9 cellular contexts compared by ENCODE assay signal in genomic region chr1:21254335-21254951, GRCh38. TPM values are rescaled to one million over a fixed set of nuclear protein-coding genes. Genes with fewer than 3 reads are reported as not detected.
DNase-seq lines count a peak whose midpoint lies in the region; ATAC-seq and TF ChIP-seq lines count a peak whose summit lies in the region.
"Had no signal": no experiment of that assay in that cellular context is flagged by ENCODE, and none has a peak within 500 bp of the region (broad histone marks: within the 10 kb centered on the region; RNA-seq: fewer than 3 reads in every experiment).

No MANE protein-coding gene starts in this region.

- TF ChIP-seq POLR2A in gastrocnemius medialis (IDR thresholded peaks at IDR 0.05), result no peak

- peaks cover 18% of the 10 kb centered on the region for H3K36me3 Mint-ChIP-seq in HFFc6 (ENCODE audit: low read depth)
- H3K36me3 Mint-ChIP-seq in naive thymus-derived CD8-positive, alpha-beta T cell, result peaks cover 0 to 62% (median 6%) of the 10 kb centered on the region in 3 donors

- H3K9me3 Mint-ChIP-seq in HFFc6, result no peaks in the 10 kb centered on the region
- no peaks in the 10 kb centered on the region for H3K9me3 Mint-ChIP-seq in naive thymus-derived CD8-positive, alpha-beta T cell

- H3K4me3 Mint-ChIP-seq in HFFc6, result no peak overlapping the region
- no peak overlapping the region for H3K4me3 Mint-ChIP-seq in naive thymus-derived CD8-positive, alpha-beta T cell

- H3K27ac ChIP-seq in left ventricle myocardium inferior (replicated peaks) (peak overlapping the region; percentile 64), gastrocnemius medialis (peak overlapping the region; percentile 9 to 44 (median 22))

- peaks cover 27% of the 10 kb centered on the region for H3K4me1 ChIP-seq in adipocyte (ENCODE audit: control insufficient read depth, insufficient read depth, low read length)
- H3K4me1 ChIP-seq in left ventricle myocardium inferior, result peaks cover 41% of the 10 kb centered on the region
- peaks cover 0 to 3% of the 10 kb centered on the region in 2 donors for H3K4me1 ChIP-seq in gastrocnemius medialis

- no peak overlapping the region for H3K4me3 ChIP-seq in adipocyte (ENCODE audit: low read length)
- H3K4me3 ChIP-seq in left ventricle myocardium inferior, result no peak overlapping the region
- no peak overlapping the region for H3K4me3 ChIP-seq in gastrocnemius medialis
- H3K4me3 ChIP-seq: lung had no signal

- peak overlapping the region; percentile 57 for H3K9ac ChIP-seq in adipocyte (ENCODE audit: low read length)

- peak; percentile 32 to 46 for ATAC-seq in gastrocnemius medialis
- no peak for ATAC-seq in naive thymus-derived CD8-positive, alpha-beta T cell

- no peaks in the 10 kb centered on the region for H3K9me3 ChIP-seq in adipocyte (ENCODE audit: control insufficient read depth, low read length)
- no peaks in the 10 kb centered on the region for H3K9me3 ChIP-seq in left ventricle myocardium inferior (replicated peaks)
- no peaks in the 10 kb centered on the region for H3K9me3 ChIP-seq in gastrocnemius medialis

- POLR2A ChIA-PET in naive thymus-derived CD8-positive, alpha-beta T cell (lab: Charles Lee), result interaction anchor here (0.8 to 2.5 kb wide), 6 partner anchors 16 to 117 kb away, joined by 3 to 20 read pairs (median 5); no protein-coding TSS in a partner anchor

- no peaks in the 10 kb centered on the region for H3K27me3 Mint-ChIP-seq in HFFc6 (ENCODE audit: insufficient read depth)
- no peaks in the 10 kb centered on the region for H3K27me3 Mint-ChIP-seq in naive thymus-derived CD8-positive, alpha-beta T cell

- intact Hi-C loops in left ventricle myocardium inferior (cut with micrococcal nuclease), result no loop called here
- intact Hi-C loops in gastrocnemius medialis (cut with DNase I; ENCODE audit: low total_unique reads), result loop anchor here (1.0 kb wide), 1 partner anchor 114 kb away; no protein-coding TSS in a partner anchor

- H3K4me1 Mint-ChIP-seq in HFFc6 (ENCODE audit: low read depth), result peaks cover 21% of the 10 kb centered on the region
- peaks cover 13 to 31% (median 22%) of the 10 kb centered on the region in 4 donors for H3K4me1 Mint-ChIP-seq in naive thymus-derived CD8-positive, alpha-beta T cell

- no peak for DNase-seq in HFFc6
- no peak for DNase-seq in adipocyte (ENCODE audit: low read depth)
- peak; percentile 65 for DNase-seq in left ventricle myocardium inferior
- DNase-seq in gastrocnemius medialis, result peak; percentile 28 to 31
- no peak for DNase-seq in NCI-H774 (lab: John Stamatoyannopoulos, UW)
- no peak for DNase-seq in NCI-H1436 (lab: John Stamatoyannopoulos, UW)
- no peak for DNase-seq in GM19238 (ENCODE audit: insufficient read length, low spot score)
- DNase-seq in naive thymus-derived CD8-positive, alpha-beta T cell, result no peak

- in situ Hi-C loops in gastrocnemius medialis (cut with MboI; ENCODE audit: low sequenced_read_pairs in 4 of 4), result no loop called here

- no peak for TF ChIP-seq CTCF in HFFc6 (IDR thresholded peaks at IDR 0.05)
- no peak for TF ChIP-seq CTCF in left ventricle myocardium inferior (IDR thresholded peaks at IDR 0.05; ENCODE audit: borderline replicate concordance)
- TF ChIP-seq CTCF in gastrocnemius medialis (IDR thresholded peaks at IDR 0.05 in 4 of 5, conservative IDR thresholded peaks at IDR 0.05 in 1 of 5), result no peak

- peak overlapping the region; percentile 82; the same call in 1 of the 2 replicates for H3K27ac Mint-ChIP-seq in HFFc6
- no peak overlapping the region for H3K27ac Mint-ChIP-seq in naive thymus-derived CD8-positive, alpha-beta T cell

- H3K36me3 ChIP-seq in adipocyte (ENCODE audit: control insufficient read depth, insufficient read depth, low read length, severe bottlenecking), result peaks cover 51% of the 10 kb centered on the region
- peaks cover 66% of the 10 kb centered on the region for H3K36me3 ChIP-seq in left ventricle myocardium inferior
- peaks cover 0 to 6% of the 10 kb centered on the region in 2 donors for H3K36me3 ChIP-seq in gastrocnemius medialis

- H3K27me3 ChIP-seq in adipocyte (replicated peaks; ENCODE audit: control insufficient read depth, insufficient read depth, low read length) (no peaks in the 10 kb centered on the region), left ventricle myocardium inferior (ENCODE audit: low read depth) (no peaks in the 10 kb centered on the region), gastrocnemius medialis (no peaks in the 10 kb centered on the region)

RNA-seq across cellular contexts. Expression of gene ECE1, which starts 35.8 kb away (rescaled TPM):
- 100 to 1,000 TPM; 116 to 134 (median 124) TPM for total RNA-seq in HFFc6 (2021; fragmentation: NEBNext Ultra II Directional; extraction: Animal tissue kit (Norgen Biotek cat#: 25700))
- total RNA-seq in left ventricle myocardium inferior (54.7 TPM), gastrocnemius medialis (10 to 100 TPM; 17.1 to 39.9 (median 26.7) TPM)
- total RNA-seq in naive thymus-derived CD8-positive, alpha-beta T cell, result 10 to 100 TPM; 51.7 to 53.6 TPM
- 10 to 100 TPM in 2 of 3 donors, 1 to 10 TPM in 1; 9.1 to 37.3 (median 20.5) TPM for polyA plus RNA-seq in naive thymus-derived CD8-positive, alpha-beta T cell

Comparison
In these comparisons a context has a peak if more than half of its experiments do, and no peak if none do; other contexts are left out.
1. DNase-seq: peak in left ventricle myocardium inferior (single experiment) and gastrocnemius medialis (2 of 2); none in HFFc6 (single experiment), adipocyte (single experiment), NCI-H774 (single experiment), NCI-H1436 (single experiment), GM19238 (single experiment) and naive thymus-derived CD8-positive, alpha-beta T cell (0 of 10).
2. ATAC-seq: peak in gastrocnemius medialis (2 of 2); none in naive thymus-derived CD8-positive, alpha-beta T cell (0 of 2).